1 cellular context compared by ENCODE assay signal in genomic region chr16:88662843-88663606, GRCh38.
TF ChIP-seq lines count a peak whose summit lies in the region.

TSS of gene MVD (minus strand) at chr16:88663091. CDS start at chr16:88663080, 11 bp downstream.

TF ChIP-seq in K562, 482 proteins besides CTCF, POLR2A, EP300 and RAD21 (continued from another document and continues in another):
- TF ChIP-seq POLR2H (tag; IDR thresholded peaks at IDR 0.05; ENCODE audit: low read depth) (no peak), ARID4B (CRISPR knock-in tag; IDR thresholded peaks at IDR 0.05) (peak; percentile 67), CBX1 (IDR thresholded peaks at IDR 0.05; ENCODE audit: low read depth) (peak; percentile 83; the same call in 1 of the 2 replicates), ZNF668 (CRISPR knock-in tag; IDR thresholded peaks at IDR 0.05) (no peak), THAP12 (CRISPR knock-in tag; IDR thresholded peaks at IDR 0.05) (peak; percentile 37), NR1H2 (CRISPR knock-in tag; IDR thresholded peaks at IDR 0.05) (0 out of 2 replicates have a peak, but pooled peaks have one; percentile 54), ZNF282 (CRISPR knock-in tag; IDR thresholded peaks at IDR 0.05) (peak; percentile 66; the same call in 1 of the 2 replicates), TCFL5 (CRISPR knock-in tag; conservative IDR thresholded peaks at IDR 0.05) (no peak), ZNF644 (tag; IDR thresholded peaks at IDR 0.05; ENCODE audit: low read depth) (no peak), GABPA (tag; conservative IDR thresholded peaks at IDR 0.05; ENCODE audit: low read depth) (no peak), NFYB (IDR thresholded peaks at IDR 0.05; ENCODE audit: extremely low read depth, insufficient read length) (peak; percentile 98), TAF9B (IDR thresholded peaks at IDR 0.05; ENCODE audit: partially characterized antibody) (no peak), ZBTB34 (CRISPR knock-in tag; IDR thresholded peaks at IDR 0.05) (no peak), REST (CRISPR knock-in tag; IDR thresholded peaks at IDR 0.05; ENCODE audit: low read depth) (peak; percentile 53), BACH1 (tag; IDR thresholded peaks at IDR 0.05) (no peak), ATF7 (IDR thresholded peaks at IDR 0.05) (peak; percentile 93), BDP1 (IDR thresholded peaks at IDR 0.05; ENCODE audit: insufficient read depth, insufficient read length) (no peak), ZNF77 (CRISPR knock-in tag; IDR thresholded peaks at IDR 0.05) (no peak), PRPF4 (IDR thresholded peaks at IDR 0.05; ENCODE audit: insufficient read depth, low read depth, low read length, poor library complexity, severe bottlenecking) (peak; percentile 32), HNRNPL (IDR thresholded peaks at IDR 0.05; ENCODE audit: low read depth, low read length) (peak; percentile 68), KAT7 (CRISPR knock-in tag; IDR thresholded peaks at IDR 0.05; ENCODE audit: borderline replicate concordance) (peak; percentile 98; the same call in 1 of the 2 replicates), ERF (CRISPR knock-in tag; IDR thresholded peaks at IDR 0.05) (peak; percentile 52; the same call in 1 of the 2 replicates), ZKSCAN1 (IDR thresholded peaks at IDR 0.05; ENCODE audit: low read depth, low read length) (no peak), PTBP1 (IDR thresholded peaks at IDR 0.05; ENCODE audit: low read depth, low read length) (0 out of 2 replicates have a peak, but pooled peaks have one; percentile 45), RBFOX2 (IDR thresholded peaks at IDR 0.05; ENCODE audit: low read depth, low read length) (peak; percentile 99), XRCC4 (IDR thresholded peaks at IDR 0.05; ENCODE audit: extremely low read depth, insufficient read depth, insufficient read length) (no peak), KDM5B (IDR thresholded peaks at IDR 0.05; ENCODE audit: insufficient replicate concordance, low read depth, low read length) (peak; percentile 96), ELF4 (CRISPR knock-in tag; IDR thresholded peaks at IDR 0.05) (peak; percentile 78), MCM3 (IDR thresholded peaks at IDR 0.05) (no peak), ZNF766 (CRISPR knock-in tag; conservative IDR thresholded peaks at IDR 0.05) (no peak), NCOA1 (IDR thresholded peaks at IDR 0.05; ENCODE audit: low read depth) (no peak; the same call in 1 of the 2 replicates), HMGN3 (IDR thresholded peaks at IDR 0.05; ENCODE audit: borderline replicate concordance, extremely low read depth, insufficient read length, low read depth, low read length) (peak; percentile 62), EP400 (IDR thresholded peaks at IDR 0.05) (peak; percentile 82; the same call in 1 of the 2 replicates), ATF3 (IDR thresholded peaks at IDR 0.05) (no peak), ATF3 (CRISPR knock-in tag; conservative IDR thresholded peaks at IDR 0.05) (peak; percentile 68), TFAP4 (CRISPR knock-in tag; IDR thresholded peaks at IDR 0.05; ENCODE audit: borderline replicate concordance) (peak; percentile 90), PCBP1 (IDR thresholded peaks at IDR 0.05; ENCODE audit: low read depth, low read length, poor library complexity, severe bottlenecking) (no peak), ELF1 (tag; IDR thresholded peaks at IDR 0.05) (no peak; the same call in 1 of the 2 replicates), POLR3A (IDR thresholded peaks at IDR 0.05; ENCODE audit: borderline replicate concordance, extremely low read depth, insufficient read depth, insufficient read length) (no peak), ZNF584 (CRISPR knock-in tag; IDR thresholded peaks at IDR 0.05; ENCODE audit: low read depth) (no peak), MYC (IDR thresholded peaks at IDR 0.05; ENCODE audit: low read depth, low read length) (peak; percentile 71; the same call in 1 of the 2 replicates), MYC (CRISPR knock-in tag; IDR thresholded peaks at IDR 0.05; ENCODE audit: borderline replicate concordance, low read depth) (no peak), CXXC5 (CRISPR knock-in tag; IDR thresholded peaks at IDR 0.05) (peak; percentile 99), FOXK1 (CRISPR knock-in tag; IDR thresholded peaks at IDR 0.05; ENCODE audit: borderline replicate concordance) (no peak), ZNF263 (CRISPR knock-in tag; IDR thresholded peaks at IDR 0.05; ENCODE audit: borderline replicate concordance) (no peak), ZNF384 (IDR thresholded peaks at IDR 0.05; ENCODE audit: low read depth, low read length) (no peak), GTF2B (IDR thresholded peaks at IDR 0.05; ENCODE audit: extremely low read depth, insufficient read length) (no peak), RFX7 (CRISPR knock-in tag; IDR thresholded peaks at IDR 0.05) (no peak), IRF1 (CRISPR knock-in tag; IDR thresholded peaks at IDR 0.05; ENCODE audit: borderline replicate concordance) (no peak), ZFX (CRISPR knock-in tag; IDR thresholded peaks at IDR 0.05) (peak; percentile 78), IRF9 (tag; IDR thresholded peaks at IDR 0.05) (no peak), RBM34 (IDR thresholded peaks at IDR 0.05; ENCODE audit: borderline replicate concordance, insufficient read depth, low read length) (peak; percentile 77; the same call in 1 of the 2 replicates)
